Comparison of ENCODE assay signal across 20 cellular contexts in the genomic region with DNA sequence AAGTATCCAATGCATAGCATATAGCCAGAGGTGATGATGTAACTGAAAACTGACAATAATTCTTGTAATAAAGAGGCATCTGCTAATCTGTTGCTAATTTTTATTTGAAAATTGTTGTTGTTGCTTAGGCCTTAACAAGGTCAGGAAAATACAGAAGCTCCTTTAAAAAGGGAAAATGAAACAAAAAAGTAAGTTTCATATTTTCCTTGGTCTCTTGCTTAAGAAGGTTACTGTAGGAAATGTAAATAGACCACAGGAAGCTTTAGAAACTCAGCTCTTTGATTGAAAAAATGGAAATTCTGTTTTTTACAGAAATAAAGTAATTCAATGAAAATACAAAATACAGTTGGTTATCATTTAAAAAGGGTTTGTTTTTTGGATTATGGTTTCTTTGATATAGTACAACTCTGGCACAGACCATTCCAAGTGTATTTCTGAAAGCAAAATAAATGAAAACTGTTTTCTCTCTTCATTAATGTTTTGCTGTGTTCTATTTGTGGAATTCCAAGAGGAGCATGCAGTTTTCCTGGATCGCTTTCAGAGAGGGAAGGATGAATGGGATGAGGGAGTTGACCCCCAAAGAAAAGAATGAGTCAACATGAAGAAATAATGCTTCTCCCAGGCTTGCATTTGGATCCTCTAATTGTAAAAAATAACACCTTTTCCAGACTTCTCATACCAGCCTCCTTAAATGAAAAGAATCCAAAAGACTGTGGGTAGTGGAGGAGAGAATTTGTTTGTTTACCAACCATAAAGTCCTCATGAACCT.
"Had no signal": no experiment of that assay in that cellular context is flagged by ENCODE, and none has a peak within 500 bp of the region (broad histone marks: within the 10 kb centered on the region; RNA-seq: fewer than 3 reads in every experiment).

No MANE protein-coding gene starts in this region.

- ATAC-seq: activated CD4-positive, CD25-positive, alpha-beta regulatory T cell treated with anti-CD3 and anti-CD28 coated beads, Interleukin-2, amount 50 U/mL, for 24 hours; activated CD8-positive, alpha-beta T cell treated with anti-CD3 and anti-CD28 coated beads, Interleukin-2, amount 10 ng/mL, durations not matched to agents 7 days and 5 days; activated T-cell treated with anti-CD3 and anti-CD28 coated beads, Interleukin-2, amount 50 U/mL, for 4 hours; gastrocnemius medialis; heart left ventricle; natural killer cell; stimulated activated effector memory CD8-positive, alpha-beta T cell treated with anti-CD3 and anti-CD28 coated beads, Interleukin-12 subunit alpha, Interleukin-12 subunit beta, amount 100 ng/mL, for 72 hours had no signal

- H3K9ac ChIP-seq: parathyroid adenoma had no signal

- H3K27ac ChIP-seq: adrenal gland, epithelial cell of prostate, gastrocnemius medialis, parathyroid adenoma, sigmoid colon, stomach had no signal

- H3K9me3 ChIP-seq: adrenal gland, gastrocnemius medialis, sigmoid colon had no signal

- H3K4me3 Mint-ChIP-seq: activated CD4-positive, alpha-beta T cell treated with anti-CD3 and anti-CD28 coated beads, Interleukin-2, amount 10 ng/mL, durations not matched to agents 7 days and 5 days; activated CD8-positive, alpha-beta T cell treated with anti-CD3 and anti-CD28 coated beads, Interleukin-2, amount 10 ng/mL, durations not matched to agents 7 days and 5 days; activated naive CD4-positive, alpha-beta T cell treated with anti-CD3 and anti-CD28 coated beads, Interleukin-2, amount 50 U/mL, for 24 hours; activated T-cell treated with anti-CD3 and anti-CD28 coated beads, Interleukin-2, amount 50 U/mL, for 4 hours; immature natural killer cell; natural killer cell; stimulated activated effector memory CD8-positive, alpha-beta T cell treated with anti-CD3 and anti-CD28 coated beads, Interleukin-12 subunit alpha, Interleukin-12 subunit beta, amount 100 ng/mL, for 72 hours had no signal

- H3K27ac Mint-ChIP-seq: activated CD4-positive, alpha-beta T cell treated with anti-CD3 and anti-CD28 coated beads, Interleukin-2, amount 10 ng/mL, durations not matched to agents 7 days and 5 days; activated CD8-positive, alpha-beta T cell treated with anti-CD3 and anti-CD28 coated beads, Interleukin-2, amount 10 ng/mL, durations not matched to agents 7 days and 5 days; activated naive CD4-positive, alpha-beta T cell treated with anti-CD3 and anti-CD28 coated beads, Interleukin-2, amount 50 U/mL, for 24 hours; immature natural killer cell; natural killer cell; stimulated activated effector memory CD8-positive, alpha-beta T cell treated with anti-CD3 and anti-CD28 coated beads, Interleukin-12 subunit alpha, Interleukin-12 subunit beta, amount 100 ng/mL, for 72 hours had no signal

- H3K4me1 Mint-ChIP-seq: activated CD4-positive, alpha-beta T cell treated with anti-CD3 and anti-CD28 coated beads, Interleukin-2, amount 10 ng/mL, durations not matched to agents 7 days and 5 days; activated naive CD4-positive, alpha-beta T cell treated with anti-CD3 and anti-CD28 coated beads, Interleukin-2, amount 50 U/mL, for 24 hours; immature natural killer cell; natural killer cell; stimulated activated effector memory CD8-positive, alpha-beta T cell treated with anti-CD3 and anti-CD28 coated beads, Interleukin-12 subunit alpha, Interleukin-12 subunit beta, amount 100 ng/mL, for 72 hours had no signal

- H3K79me2 ChIP-seq: parathyroid adenoma had no signal

- H3K27me3 Mint-ChIP-seq: activated CD4-positive, alpha-beta T cell treated with anti-CD3 and anti-CD28 coated beads, Interleukin-2, amount 10 ng/mL, durations not matched to agents 7 days and 5 days; activated naive CD4-positive, alpha-beta T cell treated with anti-CD3 and anti-CD28 coated beads, Interleukin-2, amount 50 U/mL, for 24 hours had no signal

- H2AFZ ChIP-seq: parathyroid adenoma had no signal

- H3K4me3 ChIP-seq: adrenal gland, gastrocnemius medialis, heart left ventricle, sigmoid colon, stomach had no signal

- H3K4me1 ChIP-seq: adrenal gland, gastrocnemius medialis, parathyroid adenoma, sigmoid colon, stomach had no signal

- H3K27me3 ChIP-seq: adrenal gland, gastrocnemius medialis, heart left ventricle, sigmoid colon, stomach had no signal

- DNase-seq: activated CD4-positive, alpha-beta T cell treated with anti-CD3 and anti-CD28 coated beads, Interleukin-2, amount 10 ng/mL, durations not matched to agents 7 days and 5 days; activated CD8-positive, alpha-beta T cell treated with anti-CD3 and anti-CD28 coated beads, Interleukin-2, amount 10 ng/mL, durations not matched to agents 7 days and 5 days; activated effector memory CD4-positive, alpha-beta T cell treated with Interleukin-2 at 50 U/mL for 16 hours; activated T-cell treated with anti-CD3 and anti-CD28 coated beads, Interleukin-2, amount 50 U/mL, for 4 hours; adrenal gland; gastrocnemius medialis; heart left ventricle; immature natural killer cell; mesendoderm; natural killer cell; sigmoid colon; stimulated activated CD4-positive, alpha-beta T cell treated with anti-CD3 and anti-CD28 coated beads, Interleukin-4, amount 100 ng/mL, for 24 hours; stomach; T1000; trophoblast cell had no signal

- H3K36me3 Mint-ChIP-seq: activated naive CD4-positive, alpha-beta T cell treated with anti-CD3 and anti-CD28 coated beads, Interleukin-2, amount 50 U/mL, for 24 hours; stimulated activated effector memory CD8-positive, alpha-beta T cell treated with anti-CD3 and anti-CD28 coated beads, Interleukin-12 subunit alpha, Interleukin-12 subunit beta, amount 100 ng/mL, for 72 hours had no signal

- H3K36me3 ChIP-seq: adrenal gland, gastrocnemius medialis, heart left ventricle, sigmoid colon, stomach had no signal

- H3K9me3 Mint-ChIP-seq: activated naive CD4-positive, alpha-beta T cell treated with anti-CD3 and anti-CD28 coated beads, Interleukin-2, amount 50 U/mL, for 24 hours; activated T-cell treated with anti-CD3 and anti-CD28 coated beads, Interleukin-2, amount 50 U/mL, for 4 hours; stimulated activated effector memory CD8-positive, alpha-beta T cell treated with anti-CD3 and anti-CD28 coated beads, Interleukin-12 subunit alpha, Interleukin-12 subunit beta, amount 100 ng/mL, for 72 hours had no signal
